11 cellular contexts compared by ENCODE assay signal in the genomic region with DNA sequence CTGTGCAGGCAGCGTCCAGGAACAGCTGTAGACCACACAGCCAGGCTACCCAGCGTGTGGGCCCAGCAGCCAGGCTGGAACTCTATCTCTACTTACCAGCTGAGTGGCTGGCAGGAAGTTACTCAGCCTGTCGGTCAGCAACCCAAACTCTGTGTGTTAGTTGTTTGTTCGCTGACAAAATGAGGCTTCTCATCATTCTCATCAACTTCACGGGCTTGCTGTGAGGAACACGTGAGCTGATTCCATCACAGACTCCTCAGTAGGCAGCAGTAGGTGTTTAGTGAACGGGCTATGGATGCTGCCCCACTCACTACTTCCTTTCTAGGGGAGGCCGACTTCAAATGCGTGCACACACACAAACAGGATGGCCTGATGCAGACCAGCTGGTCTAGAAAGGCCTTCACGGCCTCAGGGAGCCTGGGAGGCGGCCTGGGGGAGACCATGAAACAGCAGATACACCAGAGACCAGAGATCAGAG.
DNase-seq lines count a peak whose midpoint lies in the region; ATAC-seq and TF ChIP-seq lines count a peak whose summit lies in the region.
"Had no signal": no experiment of that assay in that cellular context is flagged by ENCODE, and none has a peak within 500 bp of the region (broad histone marks: within the 10 kb centered on the region; RNA-seq: fewer than 3 reads in every experiment).

No MANE protein-coding gene starts in this region.

- H3K4me2 ChIP-seq in SU-DHL-6 (ENCODE audit: low read depth, low read length, poor library complexity, severe bottlenecking), result no peak overlapping the region

- ATAC-seq in stimulated activated naive CD8-positive, alpha-beta T cell treated with anti-CD3 and anti-CD28 coated beads, Interleukin-15, amount 100 ng/mL, for 72 hours, result no peak
- no peak for ATAC-seq in HG03175 (IDR thresholded peaks at IDR 0.05; ENCODE audit: unreplicated experiment)
- ATAC-seq: CD8-positive, alpha-beta T cell had no signal

- H3K27me3 Mint-ChIP-seq in activated naive CD4-positive, alpha-beta T cell treated with anti-CD3 and anti-CD28 coated beads, Interleukin-2, amount 10 ng/mL, durations not matched to agents 7 days and 5 days, result peaks cover 24% of the 10 kb centered on the region
- H3K27me3 Mint-ChIP-seq in stimulated activated naive CD8-positive, alpha-beta T cell treated with anti-CD3 and anti-CD28 coated beads, Interleukin-15, amount 100 ng/mL, for 72 hours, result no peaks in the 10 kb centered on the region

- no peaks in the 10 kb centered on the region for H3K79me2 ChIP-seq in SU-DHL-6 (ENCODE audit: insufficient read depth, low read length)

- TF ChIP-seq CTCF in SU-DHL-6 (IDR thresholded peaks at IDR 0.05; ENCODE audit: insufficient read depth, low read length, poor library complexity, severe bottlenecking) (no peak), foreskin fibroblast (IDR thresholded peaks at IDR 0.05; ENCODE audit: low read depth, low read length) (no peak)

- no peak for DNase-seq in activated naive CD4-positive, alpha-beta T cell treated with anti-CD3 and anti-CD28 coated beads, Interleukin-2, amount 10 ng/mL, durations not matched to agents 7 days and 5 days
- no peak for DNase-seq in activated naive CD4-positive, alpha-beta T cell (lab: John Stamatoyannopoulos, UW)
- DNase-seq in foreskin fibroblast (peak; percentile 34 to 45), NCI-H1694 treated with DMSO at 0.1 percent for 48 hours (lab: John Stamatoyannopoulos, UW) (no peak), NCI-H1694 (lab: John Stamatoyannopoulos, UW) (no peak)
- DNase-seq in stimulated activated naive CD8-positive, alpha-beta T cell treated with anti-CD3 and anti-CD28 coated beads, Interleukin-15, amount 100 ng/mL, for 72 hours, result no peak
- DNase-seq: activated CD8-positive, alpha-beta memory T cell treated with anti-CD3 and anti-CD28 coated beads, Interleukin-2, amount 50 U/mL, for 4 hours; CD8-positive, alpha-beta T cell; NCI-H510A treated with DMSO at 0.1 percent for 48 hours had no signal

- peak overlapping the region; percentile 35 for H3K27ac Mint-ChIP-seq in activated naive CD4-positive, alpha-beta T cell treated with anti-CD3 and anti-CD28 coated beads, Interleukin-2, amount 10 ng/mL, durations not matched to agents 7 days and 5 days
- H3K27ac Mint-ChIP-seq in stimulated activated naive CD8-positive, alpha-beta T cell treated with anti-CD3 and anti-CD28 coated beads, Interleukin-15, amount 100 ng/mL, for 72 hours, result peak overlapping the region; percentile 85 to 91
- H3K27ac Mint-ChIP-seq: CD8-positive, alpha-beta T cell had no signal

- CTCF ChIA-PET in activated naive CD4-positive, alpha-beta T cell treated with anti-CD3 and anti-CD28 coated beads, Interleukin-2, amount 10 ng/mL, durations not matched to agents 7 days and 5 days (lab: Charles Lee), result interaction anchor here (1.0 kb wide), 1 partner anchor 22 kb away, joined by 3 read pairs; no protein-coding TSS in a partner anchor

- H2AFZ ChIP-seq in SU-DHL-6 (ENCODE audit: low read depth, low read length, severe bottlenecking), result peak overlapping the region; percentile 40

- H3K27ac ChIP-seq in SU-DHL-6 (ENCODE audit: low read depth, low read length), result no peak overlapping the region

- H3K4me3 Mint-ChIP-seq in activated naive CD4-positive, alpha-beta T cell treated with anti-CD3 and anti-CD28 coated beads, Interleukin-2, amount 10 ng/mL, durations not matched to agents 7 days and 5 days, result no peak overlapping the region
- no peak overlapping the region for H3K4me3 Mint-ChIP-seq in stimulated activated naive CD8-positive, alpha-beta T cell treated with anti-CD3 and anti-CD28 coated beads, Interleukin-15, amount 100 ng/mL, for 72 hours
- H3K4me3 Mint-ChIP-seq: CD8-positive, alpha-beta T cell had no signal

- H3K36me3 Mint-ChIP-seq in activated naive CD4-positive, alpha-beta T cell treated with anti-CD3 and anti-CD28 coated beads, Interleukin-2, amount 10 ng/mL, durations not matched to agents 7 days and 5 days, result no peaks in the 10 kb centered on the region
- H3K36me3 Mint-ChIP-seq: CD8-positive, alpha-beta T cell had no signal

- no peaks in the 10 kb centered on the region for H3K27me3 ChIP-seq in SU-DHL-6 (ENCODE audit: low read length)

- no peaks in the 10 kb centered on the region for H3K36me3 ChIP-seq in SU-DHL-6 (ENCODE audit: low read length)

- no peaks in the 10 kb centered on the region for H3K9me2 ChIP-seq in SU-DHL-6 (replicated peaks; ENCODE audit: insufficient read depth, low read length)

- peaks cover 14% of the 10 kb centered on the region for H3K4me1 Mint-ChIP-seq in activated naive CD4-positive, alpha-beta T cell treated with anti-CD3 and anti-CD28 coated beads, Interleukin-2, amount 10 ng/mL, durations not matched to agents 7 days and 5 days
- peaks cover 11% of the 10 kb centered on the region for H3K4me1 Mint-ChIP-seq in stimulated activated naive CD8-positive, alpha-beta T cell treated with anti-CD3 and anti-CD28 coated beads, Interleukin-15, amount 100 ng/mL, for 72 hours

- H4K20me1 ChIP-seq in SU-DHL-6 (ENCODE audit: low read depth, low read length), result no peaks in the 10 kb centered on the region

- H3F3A ChIP-seq in SU-DHL-6 (ENCODE audit: insufficient read depth), result no peaks in the 10 kb centered on the region

- H3K9me3 ChIP-seq in SU-DHL-6 (ENCODE audit: insufficient read depth, low read length), result no peaks in the 10 kb centered on the region

- H3K9ac ChIP-seq in SU-DHL-6 (ENCODE audit: low read length), result no peak overlapping the region

- H3K4me3 ChIP-seq in SU-DHL-6 (ENCODE audit: insufficient read depth, low read length, poor library complexity, severe bottlenecking) (no peak overlapping the region), foreskin fibroblast (ENCODE audit: low read depth in 1 of 2, low read length in 2 of 2) (no peak overlapping the region)

- H3K9me3 Mint-ChIP-seq in activated naive CD4-positive, alpha-beta T cell treated with anti-CD3 and anti-CD28 coated beads, Interleukin-2, amount 10 ng/mL, durations not matched to agents 7 days and 5 days, result no peaks in the 10 kb centered on the region
- no peaks in the 10 kb centered on the region for H3K9me3 Mint-ChIP-seq in stimulated activated naive CD8-positive, alpha-beta T cell treated with anti-CD3 and anti-CD28 coated beads, Interleukin-15, amount 100 ng/mL, for 72 hours
- H3K9me3 Mint-ChIP-seq: CD8-positive, alpha-beta T cell had no signal

Comparison
In these comparisons a context has a peak if more than half of its experiments do, and no peak if none do; other contexts are left out.
1. DNase-seq: peak in foreskin fibroblast (2 of 2); none in activated naive CD4-positive, alpha-beta T cell treated with anti-CD3 and anti-CD28 coated beads, Interleukin-2, amount 10 ng/mL, durations not matched to agents 7 days and 5 days (single experiment), activated naive CD4-positive, alpha-beta T cell (0 of 4), stimulated activated naive CD8-positive, alpha-beta T cell treated with anti-CD3 and anti-CD28 coated beads, Interleukin-15, amount 100 ng/mL, for 72 hours (0 of 2), NCI-H1694 treated with DMSO at 0.1 percent for 48 hours (single experiment) and NCI-H1694 (single experiment).